Comparison of ENCODE assay signal across 2 cellular contexts in the genomic region with DNA sequence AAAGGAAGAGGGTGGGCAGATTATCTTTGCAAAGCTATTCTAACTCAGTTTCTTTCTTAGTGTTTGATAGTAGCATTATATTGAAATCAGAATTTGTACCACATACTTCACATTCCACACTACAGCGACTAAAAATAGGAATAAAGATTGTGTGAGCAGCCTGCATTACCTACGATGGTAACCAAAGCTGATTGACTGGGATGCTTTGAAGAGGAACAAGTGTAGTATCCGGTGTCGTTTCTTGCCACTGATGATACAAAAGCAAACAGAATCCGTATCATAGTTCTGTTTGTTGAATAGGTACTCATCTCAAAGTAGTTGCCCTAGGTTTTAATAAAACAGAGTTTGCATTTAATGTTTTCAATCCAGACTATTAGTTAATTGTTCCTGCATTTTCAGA.
TF ChIP-seq lines count a peak whose summit lies in the region.

No MANE protein-coding gene starts in this region.

TF ChIP-seq in GM23338, 12 proteins besides CTCF, POLR2A, EP300 and RAD21 (continued from another document and continues in another):
- TF ChIP-seq, protein P1, sequence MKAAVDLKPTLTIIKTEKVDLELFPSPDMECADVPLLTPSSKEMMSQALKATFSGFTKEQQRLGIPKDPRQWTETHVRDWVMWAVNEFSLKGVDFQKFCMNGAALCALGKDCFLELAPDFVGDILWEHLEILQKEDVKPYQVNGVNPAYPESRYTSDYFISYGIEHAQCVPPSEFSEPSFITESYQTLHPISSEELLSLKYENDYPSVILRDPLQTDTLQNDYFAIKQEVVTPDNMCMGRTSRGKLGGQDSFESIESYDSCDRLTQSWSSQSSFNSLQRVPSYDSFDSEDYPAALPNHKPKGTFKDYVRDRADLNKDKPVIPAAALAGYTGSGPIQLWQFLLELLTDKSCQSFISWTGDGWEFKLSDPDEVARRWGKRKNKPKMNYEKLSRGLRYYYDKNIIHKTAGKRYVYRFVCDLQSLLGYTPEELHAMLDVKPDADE (IDR thresholded peaks at IDR 0.05): no peak
- TF ChIP-seq ZNF114 (CRISPR knock-in tag; IDR thresholded peaks at IDR 0.05): no peak
- TF ChIP-seq ZNF331 (CRISPR knock-in tag; IDR thresholded peaks at IDR 0.05; ENCODE audit: low read depth): no peak
- no peak for TF ChIP-seq JUNB (IDR thresholded peaks at IDR 0.05; ENCODE audit: unreplicated experiment)
- no peak for TF ChIP-seq EZH2 (IDR thresholded peaks at IDR 0.05; ENCODE audit: low read depth, unreplicated experiment)
- no peak for TF ChIP-seq CREB1 (CRISPR knock-in tag; IDR thresholded peaks at IDR 0.05; ENCODE audit: low read depth)
- TF ChIP-seq, protein P2, sequence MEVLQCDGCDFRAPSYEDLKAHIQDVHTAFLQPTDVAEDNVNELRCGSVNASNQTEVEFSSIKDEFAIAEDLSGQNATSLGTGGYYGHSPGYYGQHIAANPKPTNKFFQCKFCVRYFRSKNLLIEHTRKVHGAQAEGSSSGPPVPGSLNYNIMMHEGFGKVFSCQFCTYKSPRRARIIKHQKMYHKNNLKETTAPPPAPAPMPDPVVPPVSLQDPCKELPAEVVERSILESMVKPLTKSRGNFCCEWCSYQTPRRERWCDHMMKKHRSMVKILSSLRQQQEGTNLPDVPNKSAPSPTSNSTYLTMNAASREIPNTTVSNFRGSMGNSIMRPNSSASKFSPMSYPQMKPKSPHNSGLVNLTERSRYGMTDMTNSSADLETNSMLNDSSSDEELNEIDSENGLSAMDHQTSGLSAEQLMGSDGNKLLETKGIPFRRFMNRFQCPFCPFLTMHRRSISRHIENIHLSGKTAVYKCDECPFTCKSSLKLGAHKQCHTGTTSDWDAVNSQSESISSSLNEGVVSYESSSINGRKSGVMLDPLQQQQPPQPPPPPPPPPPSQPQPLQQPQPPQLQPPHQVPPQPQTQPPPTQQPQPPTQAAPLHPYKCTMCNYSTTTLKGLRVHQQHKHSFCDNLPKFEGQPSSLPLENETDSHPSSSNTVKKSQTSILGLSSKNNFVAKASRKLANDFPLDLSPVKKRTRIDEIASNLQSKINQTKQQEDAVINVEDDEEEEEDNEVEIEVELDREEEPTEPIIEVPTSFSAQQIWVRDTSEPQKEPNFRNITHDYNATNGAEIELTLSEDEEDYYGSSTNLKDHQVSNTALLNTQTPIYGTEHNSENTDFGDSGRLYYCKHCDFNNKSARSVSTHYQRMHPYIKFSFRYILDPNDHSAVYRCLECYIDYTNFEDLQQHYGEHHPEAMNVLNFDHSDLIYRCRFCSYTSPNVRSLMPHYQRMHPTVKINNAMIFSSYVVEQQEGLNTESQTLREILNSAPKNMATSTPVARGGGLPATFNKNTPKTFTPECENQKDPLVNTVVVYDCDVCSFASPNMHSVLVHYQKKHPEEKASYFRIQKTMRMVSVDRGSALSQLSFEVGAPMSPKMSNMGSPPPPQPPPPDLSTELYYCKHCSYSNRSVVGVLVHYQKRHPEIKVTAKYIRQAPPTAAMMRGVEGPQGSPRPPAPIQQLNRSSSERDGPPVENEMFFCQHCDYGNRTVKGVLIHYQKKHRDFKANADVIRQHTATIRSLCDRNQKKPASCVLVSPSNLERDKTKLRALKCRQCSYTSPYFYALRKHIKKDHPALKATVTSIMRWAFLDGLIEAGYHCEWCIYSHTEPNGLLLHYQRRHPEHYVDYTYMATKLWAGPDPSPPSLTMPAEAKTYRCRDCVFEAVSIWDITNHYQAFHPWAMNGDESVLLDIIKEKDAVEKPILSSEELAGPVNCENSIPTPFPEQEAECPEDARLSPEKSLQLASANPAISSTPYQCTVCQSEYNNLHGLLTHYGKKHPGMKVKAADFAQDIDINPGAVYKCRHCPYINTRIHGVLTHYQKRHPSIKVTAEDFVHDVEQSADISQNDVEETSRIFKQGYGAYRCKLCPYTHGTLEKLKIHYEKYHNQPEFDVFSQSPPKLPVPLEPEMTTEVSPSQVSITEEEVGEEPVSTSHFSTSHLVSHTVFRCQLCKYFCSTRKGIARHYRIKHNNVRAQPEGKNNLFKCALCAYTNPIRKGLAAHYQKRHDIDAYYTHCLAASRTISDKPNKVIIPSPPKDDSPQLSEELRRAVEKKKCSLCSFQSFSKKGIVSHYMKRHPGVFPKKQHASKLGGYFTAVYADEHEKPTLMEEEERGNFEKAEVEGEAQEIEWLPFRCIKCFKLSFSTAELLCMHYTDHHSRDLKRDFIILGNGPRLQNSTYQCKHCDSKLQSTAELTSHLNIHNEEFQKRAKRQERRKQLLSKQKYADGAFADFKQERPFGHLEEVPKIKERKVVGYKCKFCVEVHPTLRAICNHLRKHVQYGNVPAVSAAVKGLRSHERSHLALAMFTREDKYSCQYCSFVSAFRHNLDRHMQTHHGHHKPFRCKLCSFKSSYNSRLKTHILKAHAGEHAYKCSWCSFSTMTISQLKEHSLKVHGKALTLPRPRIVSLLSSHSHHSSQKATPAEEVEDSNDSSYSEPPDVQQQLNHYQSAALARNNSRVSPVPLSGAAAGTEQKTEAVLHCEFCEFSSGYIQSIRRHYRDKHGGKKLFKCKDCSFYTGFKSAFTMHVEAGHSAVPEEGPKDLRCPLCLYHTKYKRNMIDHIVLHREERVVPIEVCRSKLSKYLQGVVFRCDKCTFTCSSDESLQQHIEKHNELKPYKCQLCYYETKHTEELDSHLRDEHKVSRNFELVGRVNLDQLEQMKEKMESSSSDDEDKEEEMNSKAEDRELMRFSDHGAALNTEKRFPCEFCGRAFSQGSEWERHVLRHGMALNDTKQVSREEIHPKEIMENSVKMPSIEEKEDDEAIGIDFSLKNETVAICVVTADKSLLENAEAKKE (CRISPR knock-in tag; IDR thresholded peaks at IDR 0.05): no peak
- TF ChIP-seq EZH2phosphoT487 (IDR thresholded peaks at IDR 0.05; ENCODE audit: unreplicated experiment): no peak
- TF ChIP-seq STAT1 (IDR thresholded peaks at IDR 0.05; ENCODE audit: unreplicated experiment): no peak
- TF ChIP-seq NANOG (IDR thresholded peaks at IDR 0.05; ENCODE audit: borderline replicate concordance): no peak

TF ChIP-seq in GM12878, 131 proteins besides CTCF, POLR2A, EP300 and RAD21 (continued from another document):
- TF ChIP-seq CREM (IDR thresholded peaks at IDR 0.05; ENCODE audit: low read depth): 0 out of 2 replicates have a peak, but pooled peaks have one; percentile 34
- TF ChIP-seq SMARCA5 (IDR thresholded peaks at IDR 0.05): no peak
- no peak for TF ChIP-seq EGR1 (IDR thresholded peaks at IDR 0.05; ENCODE audit: borderline replicate concordance in 1 of 2, low read depth in 2 of 2, low read length in 2 of 2)
- TF ChIP-seq, protein P3, sequence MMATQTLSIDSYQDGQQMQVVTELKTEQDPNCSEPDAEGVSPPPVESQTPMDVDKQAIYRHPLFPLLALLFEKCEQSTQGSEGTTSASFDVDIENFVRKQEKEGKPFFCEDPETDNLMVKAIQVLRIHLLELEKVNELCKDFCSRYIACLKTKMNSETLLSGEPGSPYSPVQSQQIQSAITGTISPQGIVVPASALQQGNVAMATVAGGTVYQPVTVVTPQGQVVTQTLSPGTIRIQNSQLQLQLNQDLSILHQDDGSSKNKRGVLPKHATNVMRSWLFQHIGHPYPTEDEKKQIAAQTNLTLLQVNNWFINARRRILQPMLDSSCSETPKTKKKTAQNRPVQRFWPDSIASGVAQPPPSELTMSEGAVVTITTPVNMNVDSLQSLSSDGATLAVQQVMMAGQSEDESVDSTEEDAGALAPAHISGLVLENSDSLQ (IDR thresholded peaks at IDR 0.05): peak; percentile 82
- 0 out of 2 replicates have a peak, but pooled peaks have one; percentile 26 for TF ChIP-seq EED (IDR thresholded peaks at IDR 0.05; ENCODE audit: low read depth)
